ENCODE assay signal across 8 cellular contexts in the genomic region with DNA sequence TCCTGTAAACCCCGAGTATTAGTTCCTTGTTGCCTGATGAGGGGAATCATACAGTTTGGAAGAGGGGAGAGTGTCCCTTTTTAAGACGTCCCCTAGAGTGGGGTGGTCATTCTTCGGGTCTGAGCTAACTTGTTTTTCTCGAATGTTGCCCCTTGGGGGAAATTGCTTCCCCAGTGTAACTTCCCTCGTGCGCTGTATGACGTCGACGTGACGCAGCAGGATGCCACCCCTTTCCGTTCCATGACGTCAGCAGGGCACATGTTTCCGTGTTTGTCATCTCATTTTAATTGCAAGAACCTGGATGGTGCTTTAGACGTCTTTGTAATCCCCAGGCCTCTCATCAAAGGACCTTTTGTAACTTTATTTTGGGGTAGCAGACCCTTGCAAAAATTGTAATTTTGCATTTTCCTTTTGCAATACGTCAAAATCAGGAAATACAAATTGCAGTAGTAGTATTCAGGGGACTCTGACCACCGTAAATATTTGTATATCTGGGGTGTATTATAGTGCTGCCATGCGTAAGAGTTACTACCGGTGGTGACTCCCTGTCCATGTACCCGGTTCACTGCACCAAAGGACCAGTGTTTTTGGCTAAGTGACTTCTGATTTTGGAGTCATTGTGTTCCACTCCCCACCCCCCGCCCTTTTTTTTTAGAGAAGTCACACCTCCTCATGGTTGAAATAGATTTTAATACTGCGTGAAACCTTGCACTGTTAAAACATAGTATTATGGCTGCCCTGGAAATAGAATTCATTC. TPM values are rescaled to one million over a fixed set of nuclear protein-coding genes. Genes with fewer than 3 reads are reported as not detected.
A peak's percentile ranks its signal among the peaks of the same experiment; 100 is the strongest.
DNase-seq lines count a peak whose midpoint lies in the region; ATAC-seq lines count a peak whose summit lies in the region.

No MANE protein-coding gene starts in this region.

- ATAC-seq in HG02678 (IDR thresholded peaks at IDR 0.05; ENCODE audit: unreplicated experiment) = peak; percentile 21
- peak; percentile 9 for ATAC-seq in activated CD4-positive, alpha-beta T cell treated with anti-CD3 and anti-CD28 coated beads for 36 hours
- no peak for ATAC-seq in HG02623 (IDR thresholded peaks at IDR 0.05; ENCODE audit: unreplicated experiment)

- no peaks in the 10 kb centered on the region for H3K27me3 Mint-ChIP-seq in activated CD4-positive, alpha-beta T cell treated with anti-CD3 and anti-CD28 coated beads for 36 hours

- H3K27ac Mint-ChIP-seq in activated CD4-positive, alpha-beta T cell treated with anti-CD3 and anti-CD28 coated beads for 36 hours = peak overlapping the region; percentile 99

- peak overlapping the region; percentile 94 for H3K27ac ChIP-seq in layer of hippocampus (ENCODE audit: low read depth, low read length)

- in situ Hi-C loops in G401 (cut with HindIII; ENCODE audit: low sequenced_read_pairs) = no loop called here

- peaks cover 36% of the 10 kb centered on the region for H3K36me3 Mint-ChIP-seq in activated CD4-positive, alpha-beta T cell treated with anti-CD3 and anti-CD28 coated beads for 36 hours (ENCODE audit: low read depth)

- peak overlapping the region; percentile 99 for H3K4me3 Mint-ChIP-seq in activated CD4-positive, alpha-beta T cell treated with anti-CD3 and anti-CD28 coated beads for 36 hours

- peaks cover 65% of the 10 kb centered on the region for H3K4me1 Mint-ChIP-seq in activated CD4-positive, alpha-beta T cell treated with anti-CD3 and anti-CD28 coated beads for 36 hours

- intact Hi-C loops in activated CD4-positive, alpha-beta T cell treated with anti-CD3 and anti-CD28 coated beads for 36 hours (cut with DNase I, micrococcal nuclease) = loop anchor here (1.0 to 10.0 kb wide), 12 partner anchors 11 to 1226 kb away; partner anchors contain the start of genes CLIP4 (in 1 of the 2), EIF2B4 (in 1 of the 2), MRPL33 (in 1 of the 2) and NRBP1 (in 1 of the 2)

- POLR2A ChIA-PET in activated CD4-positive, alpha-beta T cell treated with anti-CD3 and anti-CD28 coated beads for 36 hours (lab: Charles Lee) = interaction anchor here (1.0 to 1.5 kb wide), 3 partner anchors 11 to 559 kb away, joined by 4 to 6 read pairs (median 6); no protein-coding TSS in a partner anchor

- DNase-seq in G401 (ENCODE audit: low spot score) = peak; percentile 71
- peak; percentile 17 for DNase-seq in NCI-H2196 treated with DMSO at 0.1 percent for 48 hours (lab: John Stamatoyannopoulos, UW; ENCODE audit: unreplicated experiment)
- peak; percentile 95 for DNase-seq in activated CD4-positive, alpha-beta T cell treated with anti-CD3 and anti-CD28 coated beads for 36 hours
- peak; percentile 75 for DNase-seq in cerebellum (ENCODE audit: low spot score)
- DNase-seq in stimulated activated CD4-positive, alpha-beta T cell treated with anti-CD3 and anti-CD28 coated beads, Interleukin-1b, Interleukin-23, amount 100 ng/mL, for 48 hours = peak; percentile 89

- H3K9me3 Mint-ChIP-seq in activated CD4-positive, alpha-beta T cell treated with anti-CD3 and anti-CD28 coated beads for 36 hours (ENCODE audit: low read depth) = peaks cover 2% of the 10 kb centered on the region

- H3K27me3 ChIP-seq in layer of hippocampus (ENCODE audit: control insufficient read depth, insufficient read depth, low read length) = no peaks in the 10 kb centered on the region

- CTCF ChIA-PET in activated CD4-positive, alpha-beta T cell treated with anti-CD3 and anti-CD28 coated beads for 36 hours (lab: Charles Lee) = interaction anchor here (0.7 to 1.1 kb wide), 2 partner anchors 7 to 14 kb away, joined by 3 to 4 read pairs; no protein-coding TSS in a partner anchor

RNA-seq across cellular contexts. Expression of gene BABAM2, which starts 0.7 kb away (rescaled TPM):
- total RNA-seq in G401 (2014; rRNA removed; shearing (Covaris generic)) = 26.6 and 42.3 TPM in 2 replicates
- 10 to 100 TPM; 58.4 to 81.1 TPM for total RNA-seq in activated CD4-positive, alpha-beta T cell treated with anti-CD3 and anti-CD28 coated beads for 36 hours
- 25.2 TPM for total RNA-seq in cerebellum

RNA-seq across cellular contexts. Expression of gene RBKS, which starts 1.1 kb away (rescaled TPM):
- 1.1 and 1.3 TPM in 2 replicates for total RNA-seq in G401 (2014; rRNA removed; shearing (Covaris generic))
- 1 to 10 TPM; 4.6 to 6.4 TPM for total RNA-seq in activated CD4-positive, alpha-beta T cell treated with anti-CD3 and anti-CD28 coated beads for 36 hours
- total RNA-seq in cerebellum = 2.1 TPM

Comparison
In these comparisons a context has a peak if more than half of its experiments do, and no peak if none do; other contexts are left out.
1. DNase-seq: peak in every context shown above with its lines; median percentile 95 in activated CD4-positive, alpha-beta T cell treated with anti-CD3 and anti-CD28 coated beads for 36 hours; 89 in stimulated activated CD4-positive, alpha-beta T cell treated with anti-CD3 and anti-CD28 coated beads, Interleukin-1b, Interleukin-23, amount 100 ng/mL, for 48 hours; 75 in cerebellum; 71 in G401; 17 in NCI-H2196 treated with DMSO at 0.1 percent for 48 hours.